Comparison of ENCODE assay signal across 24 cellular contexts in the genomic region with DNA sequence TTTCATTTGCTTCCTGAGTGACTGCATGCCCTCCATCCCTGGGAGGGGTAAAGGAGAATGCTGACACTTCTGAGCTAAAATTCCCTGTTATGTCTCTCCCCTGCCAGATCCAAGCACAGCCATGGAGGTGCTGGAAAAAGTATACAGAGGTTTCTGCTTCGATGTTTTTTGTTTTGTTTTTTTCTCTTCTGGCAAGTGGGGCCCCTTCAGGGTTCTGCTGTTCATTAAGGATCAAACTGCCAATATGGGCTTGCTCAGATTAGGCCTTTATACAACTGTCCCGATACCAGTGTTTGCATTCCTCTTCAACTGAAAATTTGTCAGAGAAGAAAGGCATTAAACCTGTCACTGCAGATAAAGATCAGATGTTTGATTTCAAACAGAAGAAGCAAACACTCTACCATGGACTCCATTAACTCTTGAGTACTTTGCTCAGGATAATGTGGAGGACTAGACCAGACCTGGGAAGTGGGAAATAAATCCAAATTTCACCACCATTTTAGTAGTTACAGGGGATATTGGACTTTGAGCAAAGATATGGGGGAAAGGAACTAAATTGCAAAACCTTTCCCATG.
DNase-seq lines count a peak whose midpoint lies in the region; ATAC-seq and TF ChIP-seq lines count a peak whose summit lies in the region.
"Had no signal": no experiment of that assay in that cellular context is flagged by ENCODE, and none has a peak within 500 bp of the region (broad histone marks: within the 10 kb centered on the region; RNA-seq: fewer than 3 reads in every experiment).

No MANE protein-coding gene starts in this region.

- H3K79me2 ChIP-seq in mammary epithelial cell (ENCODE audit: insufficient read depth, low read length) (no peaks in the 10 kb centered on the region), neural progenitor cell (ENCODE audit: low read depth) (no peaks in the 10 kb centered on the region)

- peak overlapping the region; percentile 5 for H3K27ac Mint-ChIP-seq in neural progenitor cell
- H3K27ac Mint-ChIP-seq: activated CD8-positive, alpha-beta T cell treated with anti-CD3 and anti-CD28 coated beads for 36 hours; activated naive CD8-positive, alpha-beta T cell treated with anti-CD3 and anti-CD28 coated beads, Interleukin-2, amount 10 ng/mL, durations not matched to agents 7 days and 5 days; B cell; T-cell had no signal

- H3K4me3 ChIP-seq in mammary epithelial cell (replicated peaks in 1 of 3; ENCODE audit: insufficient read depth in 1 of 3, low read depth in 2 of 3, low read length in 3 of 3) (no peak overlapping the region), WERI-Rb-1 (ENCODE audit: low read depth, low read length) (no peak overlapping the region), neural progenitor cell (no peak overlapping the region)
- H3K4me3 ChIP-seq: GM12878, lower lobe of right lung, prostate gland had no signal

- in situ Hi-C loops in T47D (cut with HindIII; ENCODE audit: low pct_unique_long_range_greater_than_20kb, low sequenced_read_pairs) = no loop called here
- in situ Hi-C loops in mammary epithelial cell (cut with MboI; ENCODE audit: low sequenced_read_pairs in 2 of 2) = no loop called here

- dilution Hi-C loops in mammary epithelial cell (cut with HindIII; ENCODE audit: low sequenced_read_pairs) = no loop called here

- peak; percentile 20 to 53 for DNase-seq in T47D (ENCODE audit: low read depth in 1 of 2, low spot score in 1 of 2)
- no peak for DNase-seq in mammary epithelial cell
- no peak for DNase-seq in WERI-Rb-1
- no peak for DNase-seq in neural progenitor cell (ENCODE audit: low spot score)
- no peak for DNase-seq in NCI-H524 treated with DMSO at 0.1 percent for 48 hours (lab: John Stamatoyannopoulos, UW)
- no peak for DNase-seq in GM03348 (ENCODE audit: low spot score)
- DNase-seq: activated CD4-positive, CD25-positive, alpha-beta regulatory T cell treated with anti-CD3 and anti-CD28 coated beads, Interleukin-2, amount 50 U/mL, for 72 hours; activated CD8-positive, alpha-beta T cell treated with anti-CD3 and anti-CD28 coated beads for 36 hours; activated effector memory CD4-positive, alpha-beta T cell treated with Interleukin-2 at 50 U/mL for 16 hours; activated naive CD8-positive, alpha-beta T cell treated with anti-CD3 and anti-CD28 coated beads, Interleukin-2, amount 10 ng/mL, durations not matched to agents 7 days and 5 days; caudate nucleus; DND-41; H7; lower lobe of right lung; NCI-H2171; OCI-M1; Right ventricle myocardium superior; stimulated activated CD4-positive, alpha-beta T cell treated with anti-CD3 and anti-CD28 coated beads, Interleukin-1b, Interleukin-23, amount 100 ng/mL, for 48 hours; T-cell had no signal

- no peak overlapping the region for H3K4me2 ChIP-seq in mammary epithelial cell (ENCODE audit: insufficient read depth, low read depth, low read length)
- H3K4me2 ChIP-seq in neural progenitor cell = no peak overlapping the region

- no TSS peak for BruUV-seq in mammary epithelial cell (replicated peaks; lab: Mats Ljungman, UMichigan)

- H3K4me3 Mint-ChIP-seq in neural progenitor cell = no peak overlapping the region
- H3K4me3 Mint-ChIP-seq: activated CD8-positive, alpha-beta T cell treated with anti-CD3 and anti-CD28 coated beads for 36 hours; activated naive CD8-positive, alpha-beta T cell treated with anti-CD3 and anti-CD28 coated beads, Interleukin-2, amount 10 ng/mL, durations not matched to agents 7 days and 5 days; B cell; T-cell had no signal

- H3K9me3 ChIP-seq in mammary epithelial cell (replicated peaks; ENCODE audit: insufficient read depth, low read length) (no peaks in the 10 kb centered on the region), WERI-Rb-1 (ENCODE audit: severe bottlenecking) (no peaks in the 10 kb centered on the region), neural progenitor cell (ENCODE audit: low read depth) (no peaks in the 10 kb centered on the region)
- H3K9me3 ChIP-seq: lower lobe of right lung, prostate gland had no signal

- TF ChIP-seq CTCF in mammary epithelial cell (conservative IDR thresholded peaks at IDR 0.05 in 1 of 2, IDR thresholded peaks at IDR 0.05 in 1 of 2; ENCODE audit: extremely low read depth in 1 of 2, insufficient read depth in 1 of 2, low read depth in 1 of 2, low read length in 2 of 2) (no peak), WERI-Rb-1 (IDR thresholded peaks at IDR 0.05; ENCODE audit: low read depth, low read length) (no peak), neural progenitor cell (IDR thresholded peaks at IDR 0.05) (no peak)

- H3K27me3 ChIP-seq in mammary epithelial cell (ENCODE audit: insufficient read depth, low read length) (no peaks in the 10 kb centered on the region), WERI-Rb-1 (ENCODE audit: insufficient read depth, low read depth, severe bottlenecking) (no peaks in the 10 kb centered on the region), neural progenitor cell (no peaks in the 10 kb centered on the region)

- no peaks in the 10 kb centered on the region for H3K36me3 Mint-ChIP-seq in neural progenitor cell
- H3K36me3 Mint-ChIP-seq: activated naive CD8-positive, alpha-beta T cell treated with anti-CD3 and anti-CD28 coated beads, Interleukin-2, amount 10 ng/mL, durations not matched to agents 7 days and 5 days; T-cell had no signal

- 35% methylated on average over 2 of the region's 2 CpGs for WGBS in mammary epithelial cell (ENCODE audit: low coverage, missing lambda C conversion rate)

- CTCF ChIA-PET in mammary epithelial cell (lab: Charles Lee; ENCODE audit: low non-redundant PET) = no interaction called here

- H4K20me1 ChIP-seq in mammary epithelial cell (ENCODE audit: insufficient read depth, low read length) = no peaks in the 10 kb centered on the region
- H4K20me1 ChIP-seq in neural progenitor cell (ENCODE audit: low read depth) = no peaks in the 10 kb centered on the region

- H3F3A ChIP-seq in neural progenitor cell (ENCODE audit: low read depth) = no peaks in the 10 kb centered on the region

- no peaks in the 10 kb centered on the region for H3K27me3 Mint-ChIP-seq in neural progenitor cell (ENCODE audit: insufficient read depth, low read depth)
- H3K27me3 Mint-ChIP-seq: activated naive CD8-positive, alpha-beta T cell treated with anti-CD3 and anti-CD28 coated beads, Interleukin-2, amount 10 ng/mL, durations not matched to agents 7 days and 5 days; B cell had no signal

- no peak for ATAC-seq in HG03457 (IDR thresholded peaks at IDR 0.05; ENCODE audit: unreplicated experiment)
- no peak for ATAC-seq in GM18511 (IDR thresholded peaks at IDR 0.05; ENCODE audit: unreplicated experiment)
- ATAC-seq: activated CD8-positive, alpha-beta T cell treated with anti-CD3 and anti-CD28 coated beads for 36 hours; GM12878; T-cell had no signal

- no peak overlapping the region for H3K9ac ChIP-seq in mammary epithelial cell (ENCODE audit: insufficient read depth, low read length)
- no peak overlapping the region for H3K9ac ChIP-seq in neural progenitor cell

- H3K9me3 Mint-ChIP-seq in neural progenitor cell = no peaks in the 10 kb centered on the region
- H3K9me3 Mint-ChIP-seq: activated CD8-positive, alpha-beta T cell treated with anti-CD3 and anti-CD28 coated beads for 36 hours; T-cell had no signal

- no peaks in the 10 kb centered on the region for H3K4me1 ChIP-seq in mammary epithelial cell (ENCODE audit: insufficient read depth, low read length)
- H3K4me1 ChIP-seq in neural progenitor cell = peaks cover 5% of the 10 kb centered on the region
- H3K4me1 ChIP-seq: lower lobe of right lung, prostate gland had no signal

- H2AFZ ChIP-seq in mammary epithelial cell (ENCODE audit: low read depth, low read length) = no peak overlapping the region
- H2AFZ ChIP-seq in neural progenitor cell (replicated peaks) = no peak overlapping the region

- H3K36me3 ChIP-seq in mammary epithelial cell (ENCODE audit: insufficient read depth, low read length) (no peaks in the 10 kb centered on the region), WERI-Rb-1 (no peaks in the 10 kb centered on the region), neural progenitor cell (no peaks in the 10 kb centered on the region)
- H3K36me3 ChIP-seq: lower lobe of right lung, prostate gland had no signal

- H3K4me1 Mint-ChIP-seq in neural progenitor cell = peaks cover 19% of the 10 kb centered on the region
- H3K4me1 Mint-ChIP-seq: activated naive CD8-positive, alpha-beta T cell treated with anti-CD3 and anti-CD28 coated beads, Interleukin-2, amount 10 ng/mL, durations not matched to agents 7 days and 5 days; B cell; T-cell had no signal

- H3K27ac ChIP-seq in mammary epithelial cell (ENCODE audit: insufficient read depth, low read depth, low read length) (no peak overlapping the region), WERI-Rb-1 (peak overlapping the region; percentile 21), neural progenitor cell (no peak overlapping the region)
- H3K27ac ChIP-seq: lower lobe of right lung, prostate gland had no signal

- intact Hi-C loops in mammary epithelial cell (cut with micrococcal nuclease) = no loop called here

Comparison
In these comparisons a context has a peak if more than half of its experiments do, and no peak if none do; other contexts are left out.
1. DNase-seq: peak in T47D (2 of 2); none in mammary epithelial cell (single experiment), WERI-Rb-1 (single experiment), neural progenitor cell (single experiment), NCI-H524 treated with DMSO at 0.1 percent for 48 hours (single experiment) and GM03348 (single experiment).